In genomic region chr2:38775097-38775920, GRCh38 we compare ENCODE assay signal across 1 cellular context.
TF ChIP-seq lines count a peak whose summit lies in the region.

No MANE protein-coding gene starts in this region.

TF ChIP-seq in HepG2, 621 proteins besides CTCF, POLR2A, EP300 and RAD21 (continues in another document):
- TF ChIP-seq, protein P1, sequence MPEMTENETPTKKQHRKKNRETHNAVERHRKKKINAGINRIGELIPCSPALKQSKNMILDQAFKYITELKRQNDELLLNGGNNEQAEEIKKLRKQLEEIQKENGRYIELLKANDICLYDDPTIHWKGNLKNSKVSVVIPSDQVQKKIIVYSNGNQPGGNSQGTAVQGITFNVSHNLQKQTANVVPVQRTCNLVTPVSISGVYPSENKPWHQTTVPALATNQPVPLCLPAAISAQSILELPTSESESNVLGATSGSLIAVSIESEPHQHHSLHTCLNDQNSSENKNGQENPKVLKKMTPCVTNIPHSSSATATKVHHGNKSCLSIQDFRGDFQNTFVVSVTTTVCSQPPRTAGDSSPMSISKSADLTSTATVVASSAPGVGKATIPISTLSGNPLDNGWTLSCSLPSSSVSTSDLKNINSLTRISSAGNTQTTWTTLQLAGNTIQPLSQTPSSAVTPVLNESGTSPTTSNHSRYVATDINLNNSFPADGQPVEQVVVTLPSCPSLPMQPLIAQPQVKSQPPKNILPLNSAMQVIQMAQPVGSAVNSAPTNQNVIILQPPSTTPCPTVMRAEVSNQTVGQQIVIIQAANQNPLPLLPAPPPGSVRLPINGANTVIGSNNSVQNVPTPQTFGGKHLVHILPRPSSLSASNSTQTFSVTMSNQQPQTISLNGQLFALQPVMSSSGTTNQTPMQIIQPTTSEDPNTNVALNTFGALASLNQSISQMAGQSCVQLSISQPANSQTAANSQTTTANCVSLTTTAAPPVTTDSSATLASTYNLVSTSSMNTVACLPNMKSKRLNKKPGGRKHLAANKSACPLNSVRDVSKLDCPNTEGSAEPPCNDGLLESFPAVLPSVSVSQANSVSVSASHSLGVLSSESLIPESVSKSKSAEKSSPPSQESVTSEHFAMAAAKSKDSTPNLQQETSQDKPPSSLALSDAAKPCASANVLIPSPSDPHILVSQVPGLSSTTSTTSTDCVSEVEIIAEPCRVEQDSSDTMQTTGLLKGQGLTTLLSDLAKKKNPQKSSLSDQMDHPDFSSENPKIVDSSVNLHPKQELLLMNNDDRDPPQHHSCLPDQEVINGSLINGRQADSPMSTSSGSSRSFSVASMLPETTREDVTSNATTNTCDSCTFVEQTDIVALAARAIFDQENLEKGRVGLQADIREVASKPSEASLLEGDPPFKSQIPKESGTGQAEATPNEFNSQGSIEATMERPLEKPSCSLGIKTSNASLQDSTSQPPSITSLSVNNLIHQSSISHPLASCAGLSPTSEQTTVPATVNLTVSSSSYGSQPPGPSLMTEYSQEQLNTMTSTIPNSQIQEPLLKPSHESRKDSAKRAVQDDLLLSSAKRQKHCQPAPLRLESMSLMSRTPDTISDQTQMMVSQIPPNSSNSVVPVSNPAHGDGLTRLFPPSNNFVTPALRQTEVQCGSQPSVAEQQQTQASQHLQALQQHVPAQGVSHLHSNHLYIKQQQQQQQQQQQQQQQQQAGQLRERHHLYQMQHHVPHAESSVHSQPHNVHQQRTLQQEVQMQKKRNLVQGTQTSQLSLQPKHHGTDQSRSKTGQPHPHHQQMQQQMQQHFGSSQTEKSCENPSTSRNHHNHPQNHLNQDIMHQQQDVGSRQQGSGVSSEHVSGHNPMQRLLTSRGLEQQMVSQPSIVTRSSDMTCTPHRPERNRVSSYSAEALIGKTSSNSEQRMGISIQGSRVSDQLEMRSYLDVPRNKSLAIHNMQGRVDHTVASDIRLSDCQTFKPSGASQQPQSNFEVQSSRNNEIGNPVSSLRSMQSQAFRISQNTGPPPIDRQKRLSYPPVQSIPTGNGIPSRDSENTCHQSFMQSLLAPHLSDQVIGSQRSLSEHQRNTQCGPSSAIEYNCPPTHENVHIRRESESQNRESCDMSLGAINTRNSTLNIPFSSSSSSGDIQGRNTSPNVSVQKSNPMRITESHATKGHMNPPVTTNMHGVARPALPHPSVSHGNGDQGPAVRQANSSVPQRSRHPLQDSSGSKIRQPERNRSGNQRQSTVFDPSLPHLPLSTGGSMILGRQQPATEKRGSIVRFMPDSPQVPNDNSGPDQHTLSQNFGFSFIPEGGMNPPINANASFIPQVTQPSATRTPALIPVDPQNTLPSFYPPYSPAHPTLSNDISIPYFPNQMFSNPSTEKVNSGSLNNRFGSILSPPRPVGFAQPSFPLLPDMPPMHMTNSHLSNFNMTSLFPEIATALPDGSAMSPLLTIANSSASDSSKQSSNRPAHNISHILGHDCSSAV (CRISPR knock-in tag; IDR thresholded peaks at IDR 0.05; ENCODE audit: borderline replicate concordance) = no peak
- TF ChIP-seq KDM2A (CRISPR knock-in tag; IDR thresholded peaks at IDR 0.05; ENCODE audit: borderline replicate concordance, low read depth) (peak; percentile 16; the same call in 1 of the 2 replicates), JUN (CRISPR knock-in tag; IDR thresholded peaks at IDR 0.05) (no peak), ZNF501 (CRISPR knock-in tag; IDR thresholded peaks at IDR 0.05) (no peak; the same call in 1 of the 2 replicates), ZFP36 (IDR thresholded peaks at IDR 0.05; ENCODE audit: borderline replicate concordance, low read depth, low read length, partially characterized antibody) (no peak), ZNF770 (CRISPR knock-in tag; IDR thresholded peaks at IDR 0.05) (peak; percentile 96), CCDC6 (CRISPR knock-in tag; IDR thresholded peaks at IDR 0.05) (no peak), SYNCRIP (IDR thresholded peaks at IDR 0.05; ENCODE audit: insufficient read depth, low read depth, low read length) (no peak), RXRB (CRISPR knock-in tag; IDR thresholded peaks at IDR 0.05; ENCODE audit: borderline replicate concordance) (no peak), ASH2L (IDR thresholded peaks at IDR 0.05; ENCODE audit: insufficient read length, low read depth, low read length) (peak; percentile 31), SCMH1 (CRISPR knock-in tag; IDR thresholded peaks at IDR 0.05; ENCODE audit: borderline replicate concordance) (no peak), ZNF44 (CRISPR knock-in tag; IDR thresholded peaks at IDR 0.05) (0 out of 2 replicates have a peak, but pooled peaks have one; percentile 43), ZNF749 (CRISPR knock-in tag; IDR thresholded peaks at IDR 0.05; ENCODE audit: borderline replicate concordance) (no peak), YY1 (IDR thresholded peaks at IDR 0.05; ENCODE audit: insufficient read depth, insufficient replicate concordance, low read depth, low read length) (no peak), ZNF431 (CRISPR knock-in tag; IDR thresholded peaks at IDR 0.05; ENCODE audit: borderline replicate concordance, low read depth) (no peak), HMGXB4 (CRISPR knock-in tag; IDR thresholded peaks at IDR 0.05; ENCODE audit: borderline replicate concordance in 1 of 2, low read depth in 1 of 2) (no peak), ZMYM2 (CRISPR knock-in tag; IDR thresholded peaks at IDR 0.05) (peak; percentile 77), FOXA3 (CRISPR knock-in tag; IDR thresholded peaks at IDR 0.05) (peak; percentile 14; the same call in 1 of the 2 replicates), ZNF780A (CRISPR knock-in tag; IDR thresholded peaks at IDR 0.05) (no peak), FOXC1 (CRISPR knock-in tag; IDR thresholded peaks at IDR 0.05; ENCODE audit: borderline replicate concordance) (no peak), CBX5 (CRISPR knock-in tag; IDR thresholded peaks at IDR 0.05; ENCODE audit: borderline replicate concordance) (no peak), HOXA9 (CRISPR knock-in tag; IDR thresholded peaks at IDR 0.05; ENCODE audit: borderline replicate concordance) (no peak), MLLT10 (CRISPR knock-in tag; IDR thresholded peaks at IDR 0.05) (no peak), SMAD1 (CRISPR knock-in tag; IDR thresholded peaks at IDR 0.05; ENCODE audit: borderline replicate concordance, low read depth) (no peak), RBAK (CRISPR knock-in tag; IDR thresholded peaks at IDR 0.05) (no peak), ZFX (CRISPR knock-in tag; IDR thresholded peaks at IDR 0.05; ENCODE audit: low read depth) (peak; percentile 31; the same call in 1 of the 2 replicates), ZNF367 (CRISPR knock-in tag; IDR thresholded peaks at IDR 0.05; ENCODE audit: borderline replicate concordance) (no peak), REXO4 (CRISPR knock-in tag; IDR thresholded peaks at IDR 0.05; ENCODE audit: borderline replicate concordance) (no peak), MEF2D (CRISPR knock-in tag; IDR thresholded peaks at IDR 0.05) (peak; percentile 51; the same call in 1 of the 2 replicates), ATF6 (CRISPR knock-in tag; conservative IDR thresholded peaks at IDR 0.05) (no peak), ZBTB20 (CRISPR knock-in tag; IDR thresholded peaks at IDR 0.05; ENCODE audit: borderline replicate concordance, low read depth) (peak; percentile 65; the same call in 1 of the 2 replicates), ZNF333 (CRISPR knock-in tag; IDR thresholded peaks at IDR 0.05; ENCODE audit: borderline replicate concordance) (no peak), ZNF788 (CRISPR knock-in tag; IDR thresholded peaks at IDR 0.05; ENCODE audit: borderline replicate concordance) (no peak), ZKSCAN8 (CRISPR knock-in tag; IDR thresholded peaks at IDR 0.05; ENCODE audit: borderline replicate concordance) (no peak), CHCHD3 (CRISPR knock-in tag; IDR thresholded peaks at IDR 0.05) (no peak), GATAD2A (CRISPR knock-in tag; IDR thresholded peaks at IDR 0.05) (peak; percentile 11; the same call in 1 of the 2 replicates), SIX1 (CRISPR knock-in tag; IDR thresholded peaks at IDR 0.05; ENCODE audit: borderline replicate concordance) (no peak)
- TF ChIP-seq, protein P2, sequence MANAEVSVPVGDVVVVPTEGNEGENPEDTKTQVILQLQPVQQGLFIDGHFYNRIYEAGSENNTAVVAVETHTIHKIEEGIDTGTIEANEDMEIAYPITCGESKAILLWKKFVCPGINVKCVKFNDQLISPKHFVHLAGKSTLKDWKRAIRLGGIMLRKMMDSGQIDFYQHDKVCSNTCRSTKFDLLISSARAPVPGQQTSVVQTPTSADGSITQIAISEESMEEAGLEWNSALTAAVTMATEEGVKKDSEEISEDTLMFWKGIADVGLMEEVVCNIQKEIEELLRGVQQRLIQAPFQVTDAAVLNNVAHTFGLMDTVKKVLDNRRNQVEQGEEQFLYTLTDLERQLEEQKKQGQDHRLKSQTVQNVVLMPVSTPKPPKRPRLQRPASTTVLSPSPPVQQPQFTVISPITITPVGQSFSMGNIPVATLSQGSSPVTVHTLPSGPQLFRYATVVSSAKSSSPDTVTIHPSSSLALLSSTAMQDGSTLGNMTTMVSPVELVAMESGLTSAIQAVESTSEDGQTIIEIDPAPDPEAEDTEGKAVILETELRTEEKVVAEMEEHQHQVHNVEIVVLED (CRISPR knock-in tag; IDR thresholded peaks at IDR 0.05; ENCODE audit: borderline replicate concordance) = no peak
- TF ChIP-seq, protein P3, sequence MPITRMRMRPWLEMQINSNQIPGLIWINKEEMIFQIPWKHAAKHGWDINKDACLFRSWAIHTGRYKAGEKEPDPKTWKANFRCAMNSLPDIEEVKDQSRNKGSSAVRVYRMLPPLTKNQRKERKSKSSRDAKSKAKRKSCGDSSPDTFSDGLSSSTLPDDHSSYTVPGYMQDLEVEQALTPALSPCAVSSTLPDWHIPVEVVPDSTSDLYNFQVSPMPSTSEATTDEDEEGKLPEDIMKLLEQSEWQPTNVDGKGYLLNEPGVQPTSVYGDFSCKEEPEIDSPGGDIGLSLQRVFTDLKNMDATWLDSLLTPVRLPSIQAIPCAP (CRISPR knock-in tag; IDR thresholded peaks at IDR 0.05; ENCODE audit: low read depth) = no peak
- TF ChIP-seq, protein P4, sequence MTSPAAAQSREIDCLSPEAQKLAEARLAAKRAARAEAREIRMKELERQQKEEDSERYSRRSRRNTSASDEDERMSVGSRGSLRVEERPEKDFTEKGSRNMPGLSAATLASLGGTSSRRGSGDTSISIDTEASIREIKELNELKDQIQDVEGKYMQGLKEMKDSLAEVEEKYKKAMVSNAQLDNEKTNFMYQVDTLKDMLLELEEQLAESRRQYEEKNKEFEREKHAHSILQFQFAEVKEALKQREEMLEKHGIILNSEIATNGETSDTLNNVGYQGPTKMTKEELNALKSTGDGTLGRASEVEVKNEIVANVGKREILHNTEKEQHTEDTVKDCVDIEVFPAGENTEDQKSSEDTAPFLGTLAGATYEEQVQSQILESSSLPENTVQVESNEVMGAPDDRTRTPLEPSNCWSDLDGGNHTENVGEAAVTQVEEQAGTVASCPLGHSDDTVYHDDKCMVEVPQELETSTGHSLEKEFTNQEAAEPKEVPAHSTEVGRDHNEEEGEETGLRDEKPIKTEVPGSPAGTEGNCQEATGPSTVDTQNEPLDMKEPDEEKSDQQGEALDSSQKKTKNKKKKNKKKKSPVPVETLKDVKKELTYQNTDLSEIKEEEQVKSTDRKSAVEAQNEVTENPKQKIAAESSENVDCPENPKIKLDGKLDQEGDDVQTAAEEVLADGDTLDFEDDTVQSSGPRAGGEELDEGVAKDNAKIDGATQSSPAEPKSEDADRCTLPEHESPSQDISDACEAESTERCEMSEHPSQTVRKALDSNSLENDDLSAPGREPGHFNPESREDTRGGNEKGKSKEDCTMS (CRISPR knock-in tag; conservative IDR thresholded peaks at IDR 0.05) = no peak
- TF ChIP-seq, protein P5, sequence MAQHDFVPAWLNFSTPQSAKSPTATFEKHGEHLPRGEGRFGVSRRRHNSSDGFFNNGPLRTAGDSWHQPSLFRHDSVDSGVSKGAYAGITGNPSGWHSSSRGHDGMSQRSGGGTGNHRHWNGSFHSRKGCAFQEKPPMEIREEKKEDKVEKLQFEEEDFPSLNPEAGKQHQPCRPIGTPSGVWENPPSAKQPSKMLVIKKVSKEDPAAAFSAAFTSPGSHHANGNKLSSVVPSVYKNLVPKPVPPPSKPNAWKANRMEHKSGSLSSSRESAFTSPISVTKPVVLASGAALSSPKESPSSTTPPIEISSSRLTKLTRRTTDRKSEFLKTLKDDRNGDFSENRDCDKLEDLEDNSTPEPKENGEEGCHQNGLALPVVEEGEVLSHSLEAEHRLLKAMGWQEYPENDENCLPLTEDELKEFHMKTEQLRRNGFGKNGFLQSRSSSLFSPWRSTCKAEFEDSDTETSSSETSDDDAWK (CRISPR knock-in tag; IDR thresholded peaks at IDR 0.05) = no peak
